ENCODE assay signal across 16 cellular contexts in genomic region chr18:67599277-67599676, GRCh38.
DNase-seq lines count a peak whose midpoint lies in the region; ATAC-seq and TF ChIP-seq lines count a peak whose summit lies in the region.
"Had no signal": no experiment of that assay in that cellular context is flagged by ENCODE, and none has a peak within 500 bp of the region (broad histone marks: within the 10 kb centered on the region; RNA-seq: fewer than 3 reads in every experiment).

No MANE protein-coding gene starts in this region.

- H3K4me3 ChIP-seq in SJCRH30 = no peak overlapping the region
- H3K4me3 ChIP-seq: gastrocnemius medialis, right atrium auricular region had no signal

- peaks cover 0 to 22% (median 10%) of the 10 kb centered on the region in 7 donors for H3K9me3 Mint-ChIP-seq in naive B cell

- no peak for TF ChIP-seq CTCF in GM20000 (IDR thresholded peaks at IDR 0.05; ENCODE audit: extremely low read depth, missing control alignments)

- no peaks in the 10 kb centered on the region for H3K27me3 ChIP-seq in SJCRH30
- H3K27me3 ChIP-seq: gastrocnemius medialis, right atrium auricular region had no signal

- H3K4me3 Mint-ChIP-seq in naive B cell (peak overlapping the region in 5 of 8 donors; percentile 46 to 68 (median 62)), T-helper 17 cell (no peak overlapping the region)
- H3K4me3 Mint-ChIP-seq: activated naive CD8-positive, alpha-beta T cell treated with anti-CD3 and anti-CD28 coated beads for 36 hours; CD4-positive, CD25-positive, alpha-beta regulatory T cell; naive thymus-derived CD8-positive, alpha-beta T cell had no signal

- H3K36me3 Mint-ChIP-seq in naive B cell (peaks cover 0 to 16% of the 10 kb centered on the region in 2 donors), T-helper 17 cell (ENCODE audit: low read depth) (no peaks in the 10 kb centered on the region)
- H3K36me3 Mint-ChIP-seq: activated naive CD8-positive, alpha-beta T cell treated with anti-CD3 and anti-CD28 coated beads for 36 hours; CD4-positive, CD25-positive, alpha-beta regulatory T cell had no signal

- DNase-seq in EL (peak; percentile 75), SJCRH30 (peak; percentile 7 to 48), fibroblast of gingiva (ENCODE audit: low read depth) (peak; percentile 17), naive B cell (no peak), superior temporal gyrus (ENCODE audit: extremely low spot score) (no peak), T-helper 17 cell (no peak), NCI-H345 treated with DMSO at 0.1 percent for 48 hours (lab: John Stamatoyannopoulos, UW; ENCODE audit: unreplicated experiment) (no peak), GM20000 (ENCODE audit: low spot score) (no peak)
- DNase-seq: activated naive CD8-positive, alpha-beta T cell treated with anti-CD3 and anti-CD28 coated beads for 36 hours; CD4-positive, CD25-positive, alpha-beta regulatory T cell; gastrocnemius medialis; naive thymus-derived CD8-positive, alpha-beta T cell; NCI-H2029 treated with DMSO at 0.1 percent for 48 hours; NCI-H774 had no signal

- peaks cover 0 to 11% (median 4%) of the 10 kb centered on the region in 3 donors for H3K27me3 Mint-ChIP-seq in naive B cell
- H3K27me3 Mint-ChIP-seq in T-helper 17 cell = no peaks in the 10 kb centered on the region
- H3K27me3 Mint-ChIP-seq: CD4-positive, CD25-positive, alpha-beta regulatory T cell had no signal

- H3K27ac Mint-ChIP-seq in naive B cell (peak overlapping the region in 1 of 6 donors; percentile 28), T-helper 17 cell (no peak overlapping the region)
- H3K27ac Mint-ChIP-seq: activated naive CD8-positive, alpha-beta T cell treated with anti-CD3 and anti-CD28 coated beads for 36 hours; CD4-positive, CD25-positive, alpha-beta regulatory T cell; naive thymus-derived CD8-positive, alpha-beta T cell had no signal

- H3K27ac ChIP-seq in SJCRH30 = peak overlapping the region; percentile 83
- H3K27ac ChIP-seq: gastrocnemius medialis, KMS-11, right atrium auricular region had no signal

- H3K4me1 Mint-ChIP-seq in naive B cell (peaks cover 7 to 24% (median 14%) of the 10 kb centered on the region in 3 donors), T-helper 17 cell (no peaks in the 10 kb centered on the region)
- H3K4me1 Mint-ChIP-seq: activated naive CD8-positive, alpha-beta T cell treated with anti-CD3 and anti-CD28 coated beads for 36 hours; CD4-positive, CD25-positive, alpha-beta regulatory T cell had no signal

- no peaks in the 10 kb centered on the region for H3K9me3 ChIP-seq in SJCRH30 (replicated peaks)
- H3K9me3 ChIP-seq in T-helper 17 cell (ENCODE audit: control insufficient read depth, low read length, poor library complexity, severe bottlenecking) = no peaks in the 10 kb centered on the region

- peak; percentile 43 to 46 for ATAC-seq in naive B cell (ENCODE audit: low read depth in 2 of 2)
- ATAC-seq in T-helper 17 cell = no peak
- ATAC-seq: gastrocnemius medialis; naive thymus-derived CD8-positive, alpha-beta T cell had no signal

- peaks cover 21% of the 10 kb centered on the region for H3K4me1 ChIP-seq in SJCRH30
- H3K4me1 ChIP-seq: gastrocnemius medialis, right atrium auricular region had no signal

- H3K36me3 ChIP-seq in SJCRH30 = no peaks in the 10 kb centered on the region
- H3K36me3 ChIP-seq: gastrocnemius medialis, right atrium auricular region had no signal

Comparison
In these comparisons a context has a peak if more than half of its experiments do, and no peak if none do; other contexts are left out.
1. DNase-seq: peak in EL (single experiment), SJCRH30 (2 of 2) and fibroblast of gingiva (single experiment); none in naive B cell (single experiment), superior temporal gyrus (single experiment), T-helper 17 cell (0 of 3), NCI-H345 treated with DMSO at 0.1 percent for 48 hours (single experiment) and GM20000 (single experiment).